8 cellular contexts compared by ENCODE assay signal in the genomic region with DNA sequence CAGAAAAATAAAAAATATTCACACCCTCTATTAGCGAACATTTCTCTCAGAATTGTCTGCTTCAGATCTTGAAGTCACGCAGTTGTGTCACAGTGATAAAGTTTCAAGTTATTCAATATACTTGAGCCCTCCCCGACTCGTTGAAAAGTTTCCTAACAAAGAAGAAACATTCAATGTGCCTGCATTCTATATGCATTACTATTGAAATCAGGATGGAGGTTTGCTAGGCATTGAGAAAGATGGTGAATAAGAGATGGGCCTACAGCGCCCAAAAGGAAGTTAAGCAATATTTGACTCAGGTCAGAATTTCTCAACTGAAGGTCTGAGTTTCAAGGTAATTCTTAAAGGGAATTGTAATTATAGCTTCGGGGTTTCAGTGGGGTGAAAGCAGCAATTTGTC. TPM values are rescaled to one million over a fixed set of nuclear protein-coding genes. Genes with fewer than 3 reads are reported as not detected.
DNase-seq lines count a peak whose midpoint lies in the region; ATAC-seq and TF ChIP-seq lines count a peak whose summit lies in the region.

No MANE protein-coding gene starts in this region.

- no peaks in the 10 kb centered on the region for H3K27me3 ChIP-seq in heart right ventricle
- H3K27me3 ChIP-seq in adipocyte (replicated peaks; ENCODE audit: control insufficient read depth, insufficient read depth, low read length), result no peaks in the 10 kb centered on the region
- no peaks in the 10 kb centered on the region for H3K27me3 ChIP-seq in left lung

- no peak for DNase-seq in heart right ventricle
- DNase-seq in Right ventricle myocardium superior, result no peak
- peak; percentile 81 for DNase-seq in adipocyte (ENCODE audit: low read depth)
- no peak for DNase-seq in left lung
- no peak for DNase-seq in stimulated activated CD4-positive, alpha-beta T cell treated with anti-CD3 and anti-CD28 coated beads, Interleukin-4, amount 100 ng/mL, for 1 hour
- no peak for DNase-seq in iPS-NIHi11 (ENCODE audit: low spot score)
- DNase-seq in LoVo (ENCODE audit: low spot score), result no peak

- H3K27ac ChIP-seq in heart right ventricle, result peak overlapping the region in 8 of 10 donors; percentile 9 to 69 (median 40)
- peak overlapping the region in 1 of 2 donors; percentile 64 for H3K27ac ChIP-seq in left lung

- intact Hi-C loops in heart right ventricle (cut with DNase I), result loop anchor here (2.0 to 10.0 kb wide), 7 partner anchors 76 to 374 kb away; a partner anchor contains a TSS
- intact Hi-C loops in Right ventricle myocardium superior (cut with DNase I), result loop anchor here (5.0 kb wide), 2 partner anchors 73 to 373 kb away; a partner anchor contains a TSS
- intact Hi-C loops in left lung (cut with DNase I), result loop anchor here in 1 of 2 donors (5.0 kb wide), 1 partner anchor 373 kb away; no protein-coding TSS in a partner anchor

- H3K36me3 ChIP-seq in heart right ventricle (peaks cover 0 to 62% (median 0%) of the 10 kb centered on the region in 9 donors), adipocyte (ENCODE audit: control insufficient read depth, insufficient read depth, low read length, severe bottlenecking) (peaks cover 7% of the 10 kb centered on the region), left lung (no peaks in the 10 kb centered on the region)

- H3K4me1 ChIP-seq in heart right ventricle (peaks cover 0 to 18% (median 5%) of the 10 kb centered on the region in 9 donors), adipocyte (ENCODE audit: control insufficient read depth, insufficient read depth, low read length) (peaks cover 33% of the 10 kb centered on the region), left lung (peaks cover 0 to 4% of the 10 kb centered on the region in 2 donors)

- H3K4me3 ChIP-seq in heart right ventricle (no peak overlapping the region), adipocyte (ENCODE audit: low read length) (no peak overlapping the region), left lung (no peak overlapping the region)

- peak overlapping the region; percentile 20 for H3K9ac ChIP-seq in adipocyte (ENCODE audit: low read length)

- WGBS in heart right ventricle, 2 donors, result 39 to 49% methylated on average over 6 of the region's 6 CpGs

- H3K9me3 ChIP-seq in heart right ventricle (no peaks in the 10 kb centered on the region), adipocyte (ENCODE audit: control insufficient read depth, low read length) (no peaks in the 10 kb centered on the region), left lung (no peaks in the 10 kb centered on the region)

- TF ChIP-seq CTCF in heart right ventricle (IDR thresholded peaks at IDR 0.05) (no peak), left lung (IDR thresholded peaks at IDR 0.05) (no peak)

- ATAC-seq in heart right ventricle (no peak), Right ventricle myocardium superior (ENCODE audit: poor library complexity) (no peak), left lung (peak; percentile 41), GM18868 (IDR thresholded peaks at IDR 0.05; ENCODE audit: unreplicated experiment) (no peak)

RNA-seq across cellular contexts. Expression of a gene that starts 6.1 kb away (rescaled TPM):
- total RNA-seq in heart right ventricle (1 to 10 TPM; 3.3 to 7.2 (median 4.6) TPM), Right ventricle myocardium superior (7.3 TPM), left lung (1 to 10 TPM; 3.1 to 3.5 TPM)
- polyA plus RNA-seq in heart right ventricle, result 1 to 10 TPM in 1 of 2 donors, under 1 TPM in 1; 0.59 to 3.1 TPM

RNA-seq across cellular contexts. Expression of a gene that starts 29.9 kb away (rescaled TPM):
- total RNA-seq in heart right ventricle, result 10 to 100 TPM; 16.9 to 28.9 (median 20.9) TPM
- polyA plus RNA-seq in heart right ventricle, result 10 to 100 TPM in 1 of 2 donors, 1 to 10 TPM in 1; 5.1 to 19.6 TPM
- total RNA-seq in Right ventricle myocardium superior, result 22.6 TPM
- total RNA-seq in left lung, result 10 to 100 TPM; 30.4 to 32.4 TPM
